In genomic region chrX:111823068-111823467, GRCh38 we compare ENCODE assay signal across 2 cellular contexts.
TF ChIP-seq lines count a peak whose summit lies in the region.

No MANE protein-coding gene starts in this region.

TF ChIP-seq in IMR-90, 13 proteins besides CTCF, POLR2A, EP300 and RAD21:
- TF ChIP-seq CHD1 (IDR thresholded peaks at IDR 0.05; ENCODE audit: low read depth, low read length) = no peak
- TF ChIP-seq SMC3 (IDR thresholded peaks at IDR 0.05; ENCODE audit: low read depth, low read length) = peak; percentile 38; the same call in 1 of the 2 replicates

TF ChIP-seq in GM12878, 131 proteins besides CTCF, POLR2A, EP300 and RAD21:
- no peak for TF ChIP-seq SMAD5 (IDR thresholded peaks at IDR 0.05; ENCODE audit: low read depth)
- no peak for TF ChIP-seq ZZZ3 (IDR thresholded peaks at IDR 0.05; ENCODE audit: control insufficient read depth, insufficient read length, low read depth)
- peak; percentile 59; the same call in 1 of the 2 replicates for TF ChIP-seq SMC3 (IDR thresholded peaks at IDR 0.05; ENCODE audit: borderline replicate concordance, low read length)
- TF ChIP-seq RUNX3 (IDR thresholded peaks at IDR 0.05; ENCODE audit: low read length) = no peak
